In the genomic region with DNA sequence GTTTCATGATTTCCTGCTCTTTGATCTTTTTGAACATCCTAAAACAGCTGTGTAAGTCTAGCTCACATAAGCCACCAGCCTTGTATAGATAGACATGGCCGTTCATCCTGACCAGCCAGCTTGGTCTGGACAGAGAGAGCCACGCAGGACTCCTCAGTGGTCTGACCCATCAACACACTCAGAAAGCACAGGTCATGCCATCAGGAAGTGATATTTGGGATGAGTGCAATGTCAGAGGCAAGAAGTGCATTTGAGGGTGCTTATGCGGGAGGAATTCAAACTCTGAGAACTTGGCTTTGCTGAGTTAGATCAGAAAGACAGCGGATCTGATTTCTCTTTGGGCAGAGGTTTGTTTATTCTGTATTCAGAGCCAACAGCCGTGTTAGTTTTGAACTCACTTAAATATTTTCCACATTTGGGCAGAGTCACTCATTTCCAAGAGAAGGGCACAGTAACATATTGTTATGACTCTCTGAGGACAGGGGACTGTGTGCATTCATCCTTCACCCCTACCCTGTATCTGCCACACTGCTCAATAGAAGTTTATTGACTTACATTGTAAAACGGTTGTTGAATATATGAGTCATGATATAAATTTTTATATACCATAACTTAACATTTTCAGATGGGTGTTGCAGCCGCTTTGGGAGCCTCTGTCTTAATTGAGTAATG, we compare ENCODE assay signal across 14 cellular contexts.
"Had no signal": no experiment of that assay in that cellular context is flagged by ENCODE, and none has a peak within 500 bp of the region (broad histone marks: within the 10 kb centered on the region; RNA-seq: fewer than 3 reads in every experiment).

No MANE protein-coding gene starts in this region.

- H3K9me3 Mint-ChIP-seq: activated T-helper 17 cell treated with anti-CD3 and anti-CD28 coated beads, Interleukin-2, amount 50 U/mL, for 72 hours; stimulated activated naive CD8-positive, alpha-beta T cell treated with anti-CD3 and anti-CD28 coated beads, Interleukin-15, Interleukin-2, amounts not matched to agents 100 ng/mL and 50 ng/mL, for 24 hours had no signal

- H3K27ac Mint-ChIP-seq: activated T-helper 17 cell treated with anti-CD3 and anti-CD28 coated beads, Interleukin-2, amount 50 U/mL, for 72 hours; stimulated activated naive CD8-positive, alpha-beta T cell treated with anti-CD3 and anti-CD28 coated beads, Interleukin-15, Interleukin-2, amounts not matched to agents 100 ng/mL and 50 ng/mL, for 24 hours had no signal

- DNase-seq: activated CD4-positive, alpha-beta T cell treated with anti-CD3 and anti-CD28 coated beads for 48 hours; activated naive CD4-positive, alpha-beta T cell treated with anti-CD3 and anti-CD28 coated beads, Interleukin-2, amount 50 U/mL, for 16 hours; kidney; left ventricle myocardium superior; mesenchymal stem cell; nephron progenitor cell; occipital lobe; stimulated activated CD4-positive, alpha-beta T cell treated with anti-CD3 and anti-CD28 coated beads, Interleukin-4, amount 100 ng/mL, for 4 hours; T-helper 1 cell; trophoblast cell; WERI-Rb-1 had no signal

- H3K4me3 Mint-ChIP-seq: activated T-helper 17 cell treated with anti-CD3 and anti-CD28 coated beads, Interleukin-2, amount 50 U/mL, for 72 hours; nephron progenitor cell; stimulated activated naive CD8-positive, alpha-beta T cell treated with anti-CD3 and anti-CD28 coated beads, Interleukin-15, Interleukin-2, amounts not matched to agents 100 ng/mL and 50 ng/mL, for 24 hours had no signal

- ATAC-seq: esophagus mucosa, left ventricle myocardium superior had no signal
